Comparison of ENCODE assay signal across 34 cellular contexts in the genomic region with DNA sequence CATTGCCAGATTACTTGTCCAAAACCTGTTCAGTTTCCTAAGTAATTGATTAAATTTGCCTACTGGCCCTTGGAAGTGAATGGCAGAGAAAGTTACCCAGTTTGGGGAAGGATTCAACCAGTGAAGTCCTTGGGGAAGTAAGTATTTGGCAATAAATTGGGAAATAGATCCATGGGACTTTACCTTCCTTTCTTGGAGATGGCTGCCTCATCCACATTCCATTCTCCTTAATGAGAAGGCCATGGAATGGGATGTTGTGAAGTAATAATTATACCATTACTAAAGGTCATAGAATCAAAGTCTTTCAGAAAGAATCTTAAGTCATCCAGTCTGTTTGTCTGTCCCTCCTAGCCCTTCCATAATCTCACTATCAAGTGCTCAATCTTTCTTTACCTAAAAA. TPM values are rescaled to one million over a fixed set of nuclear protein-coding genes. Genes with fewer than 3 reads are reported as not detected.
"Had no signal": no experiment of that assay in that cellular context is flagged by ENCODE, and none has a peak within 500 bp of the region (broad histone marks: within the 10 kb centered on the region; RNA-seq: fewer than 3 reads in every experiment).

No MANE protein-coding gene starts in this region.

- H3K27ac ChIP-seq: esophagus squamous epithelium, gastrocnemius medialis, lower lobe of right lung, pancreas, suprapubic skin, tibial nerve, VCaP had no signal

- ATAC-seq: activated CD8-positive, alpha-beta memory T cell treated with anti-CD3 and anti-CD28 coated beads, Interleukin-2, amount 10 ng/mL, durations not matched to agents 7 days and 5 days; activated CD8-positive, alpha-beta T cell treated with anti-CD3 and anti-CD28 coated beads for 36 hours; effector memory CD8-positive, alpha-beta T cell; gastrocnemius medialis; lower lobe of right lung; mucosa of descending colon; pancreas; right cardiac atrium; stimulated activated effector memory CD8-positive, alpha-beta T cell treated with anti-CD3 and anti-CD28 coated beads, Interleukin-12 subunit alpha, Interleukin-12 subunit beta, amount 100 ng/mL, for 72 hours; stimulated activated naive CD8-positive, alpha-beta T cell treated with anti-CD3 and anti-CD28 coated beads, Interleukin-15, amount 100 ng/mL, for 72 hours; T-cell had no signal

- H3K9me3 ChIP-seq: esophagus squamous epithelium, gastrocnemius medialis, lower lobe of right lung, mucosa of descending colon, pancreas, suprapubic skin, tibial nerve had no signal

- H3K9me3 Mint-ChIP-seq: activated CD4-positive, alpha-beta T cell treated with anti-CD3 and anti-CD28 coated beads, Interleukin-2, amount 10 ng/mL, durations not matched to agents 7 days and 5 days; activated CD8-positive, alpha-beta T cell treated with anti-CD3 and anti-CD28 coated beads for 36 hours; activated naive CD4-positive, alpha-beta T cell treated with anti-CD3 and anti-CD28 coated beads, Interleukin-2, amount 10 ng/mL, durations not matched to agents 7 days and 5 days; effector memory CD8-positive, alpha-beta T cell; nephron progenitor cell; stimulated activated effector memory CD8-positive, alpha-beta T cell treated with anti-CD3 and anti-CD28 coated beads, Interleukin-12 subunit alpha, Interleukin-12 subunit beta, amount 100 ng/mL, for 72 hours; stimulated activated naive CD8-positive, alpha-beta T cell treated with anti-CD3 and anti-CD28 coated beads, Interleukin-15, amount 100 ng/mL, for 72 hours; T-cell; T-helper 2 cell treated with Interferon-gamma antibody and Interleukin-4, amounts not matched to agents 5 μg/mL and 100 μg/mL, for 36 hours had no signal

- H3K27ac Mint-ChIP-seq: activated CD4-positive, alpha-beta T cell treated with anti-CD3 and anti-CD28 coated beads, Interleukin-2, amount 10 ng/mL, durations not matched to agents 7 days and 5 days; activated CD8-positive, alpha-beta memory T cell treated with anti-CD3 and anti-CD28 coated beads, Interleukin-2, amount 10 ng/mL, durations not matched to agents 7 days and 5 days; activated CD8-positive, alpha-beta T cell treated with anti-CD3 and anti-CD28 coated beads for 36 hours; activated naive CD4-positive, alpha-beta T cell treated with anti-CD3 and anti-CD28 coated beads, Interleukin-2, amount 10 ng/mL, durations not matched to agents 7 days and 5 days; brain; effector memory CD8-positive, alpha-beta T cell; stimulated activated effector memory CD8-positive, alpha-beta T cell treated with anti-CD3 and anti-CD28 coated beads, Interleukin-12 subunit alpha, Interleukin-12 subunit beta, amount 100 ng/mL, for 72 hours; stimulated activated naive CD8-positive, alpha-beta T cell treated with anti-CD3 and anti-CD28 coated beads, Interleukin-15, amount 100 ng/mL, for 72 hours; T-cell; T-helper 2 cell treated with Interferon-gamma antibody and Interleukin-4, amounts not matched to agents 5 μg/mL and 100 μg/mL, for 36 hours had no signal

- H3K4me3 Mint-ChIP-seq: activated CD4-positive, alpha-beta T cell treated with anti-CD3 and anti-CD28 coated beads, Interleukin-2, amount 10 ng/mL, durations not matched to agents 7 days and 5 days; activated CD8-positive, alpha-beta memory T cell treated with anti-CD3 and anti-CD28 coated beads, Interleukin-2, amount 10 ng/mL, durations not matched to agents 7 days and 5 days; activated CD8-positive, alpha-beta T cell treated with anti-CD3 and anti-CD28 coated beads for 36 hours; activated naive CD4-positive, alpha-beta T cell treated with anti-CD3 and anti-CD28 coated beads, Interleukin-2, amount 10 ng/mL, durations not matched to agents 7 days and 5 days; effector memory CD8-positive, alpha-beta T cell; nephron progenitor cell; stimulated activated effector memory CD8-positive, alpha-beta T cell treated with anti-CD3 and anti-CD28 coated beads, Interleukin-12 subunit alpha, Interleukin-12 subunit beta, amount 100 ng/mL, for 72 hours; stimulated activated naive CD8-positive, alpha-beta T cell treated with anti-CD3 and anti-CD28 coated beads, Interleukin-15, amount 100 ng/mL, for 72 hours; T-cell; T-helper 2 cell treated with Interferon-gamma antibody and Interleukin-4, amounts not matched to agents 5 μg/mL and 100 μg/mL, for 36 hours had no signal

- DNase-seq: activated CD4-positive, alpha-beta T cell treated with anti-CD3 and anti-CD28 coated beads, Interleukin-2, amount 10 ng/mL, durations not matched to agents 7 days and 5 days; activated CD4-positive, CD25-positive, alpha-beta regulatory T cell treated with anti-CD3 and anti-CD28 coated beads, Interleukin-2, amount 50 U/mL, for 72 hours; activated CD8-positive, alpha-beta memory T cell treated with anti-CD3 and anti-CD28 coated beads, Interleukin-2, amount 10 ng/mL, durations not matched to agents 7 days and 5 days; activated CD8-positive, alpha-beta T cell treated with anti-CD3 and anti-CD28 coated beads for 36 hours; activated effector memory CD4-positive, alpha-beta T cell treated with anti-CD3 and anti-CD28 coated beads, Interleukin-2, amount 50 U/mL, for 16 hours; activated naive CD4-positive, alpha-beta T cell treated with anti-CD3 and anti-CD28 coated beads, Interleukin-2, amount 10 ng/mL, durations not matched to agents 7 days and 5 days; activated T-cell treated with anti-CD3 and anti-CD28 coated beads for 4 hours; aorta; central memory CD4-positive, alpha-beta T cell; effector memory CD8-positive, alpha-beta T cell; esophagus squamous epithelium; gastrocnemius medialis; head of caudate nucleus; lower lobe of right lung; mesendoderm; mucosa of descending colon; nephron progenitor cell; pancreas; right cardiac atrium; stimulated activated CD4-positive, alpha-beta T cell treated with anti-CD3 and anti-CD28 coated beads, Interleukin-1b, Interleukin-23, amount 100 ng/mL, for 48 hours; stimulated activated naive CD8-positive, alpha-beta T cell treated with anti-CD3 and anti-CD28 coated beads, Interleukin-15, amount 100 ng/mL, for 72 hours; T-cell had no signal

- H3K36me3 Mint-ChIP-seq: activated CD8-positive, alpha-beta memory T cell treated with anti-CD3 and anti-CD28 coated beads, Interleukin-2, amount 10 ng/mL, durations not matched to agents 7 days and 5 days; activated naive CD4-positive, alpha-beta T cell treated with anti-CD3 and anti-CD28 coated beads, Interleukin-2, amount 10 ng/mL, durations not matched to agents 7 days and 5 days; brain; stimulated activated effector memory CD8-positive, alpha-beta T cell treated with anti-CD3 and anti-CD28 coated beads, Interleukin-12 subunit alpha, Interleukin-12 subunit beta, amount 100 ng/mL, for 72 hours; T-cell had no signal

- H3K36me3 ChIP-seq: esophagus squamous epithelium, gastrocnemius medialis, lower lobe of right lung, pancreas, suprapubic skin, tibial nerve had no signal

- H3K4me3 ChIP-seq: esophagus squamous epithelium, gastrocnemius medialis, lower lobe of right lung, mucosa of descending colon, pancreas, suprapubic skin, tibial nerve had no signal

- H3K27me3 ChIP-seq: esophagus squamous epithelium, gastrocnemius medialis, pancreas, suprapubic skin, tibial nerve had no signal

- H3K27me3 Mint-ChIP-seq: stimulated activated naive CD8-positive, alpha-beta T cell treated with anti-CD3 and anti-CD28 coated beads, Interleukin-15, amount 100 ng/mL, for 72 hours had no signal

RNA-seq across cellular contexts. Expression of gene TSGA13, which starts 13.3 kb away (rescaled TPM):
- total RNA-seq: activated CD4-positive, alpha-beta T cell treated with anti-CD3 and anti-CD28 coated beads, Interleukin-2, amount 10 ng/mL, durations not matched to agents 7 days and 5 days; activated CD8-positive, alpha-beta memory T cell treated with anti-CD3 and anti-CD28 coated beads, Interleukin-2, amount 10 ng/mL, durations not matched to agents 7 days and 5 days; activated CD8-positive, alpha-beta T cell treated with anti-CD3 and anti-CD28 coated beads for 36 hours; aorta; dermis microvascular lymphatic vessel endothelial cell; endothelial cell of umbilical vein; esophagus squamous epithelium; gastrocnemius medialis; lower lobe of right lung; mucosa of descending colon; pancreas; pulmonary artery endothelial cell; right cardiac atrium; skeletal muscle tissue; suprapubic skin; T-cell; tibial nerve; urinary bladder had no signal
- polyA plus RNA-seq: aorta, endothelial cell of umbilical vein, keratinocyte, pancreas, right cardiac atrium, urinary bladder had no signal
